In genomic region chr11:73140213-73141030, GRCh38 we compare ENCODE assay signal across 8 cellular contexts. TPM values are rescaled to one million over a fixed set of nuclear protein-coding genes. Genes with fewer than 3 reads are reported as not detected.
DNase-seq lines count a peak whose midpoint lies in the region; ATAC-seq and TF ChIP-seq lines count a peak whose summit lies in the region.

No MANE protein-coding gene starts in this region.

- no peaks in the 10 kb centered on the region for H3K27me3 ChIP-seq in right atrium auricular region
- no peaks in the 10 kb centered on the region for H3K27me3 ChIP-seq in prostate gland (replicated peaks; ENCODE audit: insufficient read depth)

- H3K36me3 Mint-ChIP-seq in activated naive CD4-positive, alpha-beta T cell treated with anti-CD3 and anti-CD28 coated beads, Interleukin-2, amount 50 U/mL, for 72 hours: peaks cover 5 to 21% of the 10 kb centered on the region in 2 donors

- H3K4me3 ChIP-seq in right atrium auricular region (peak overlapping the region; percentile 91 to 95), prostate gland (peak overlapping the region; percentile 93 to 94)

- H3K9me3 ChIP-seq in right atrium auricular region (no peaks in the 10 kb centered on the region), prostate gland (no peaks in the 10 kb centered on the region)

- intact Hi-C loops in prostate gland (cut with DNase I): loop anchor here (10.0 kb wide), 1 partner anchor 306 kb away; no protein-coding TSS in a partner anchor

- no peak for TF ChIP-seq POLR2A in prostate gland (IDR thresholded peaks at IDR 0.05)

- no peak for ATAC-seq in activated naive CD4-positive, alpha-beta T cell treated with anti-CD3 and anti-CD28 coated beads, Interleukin-2, amount 50 U/mL, for 72 hours
- ATAC-seq in HG02759 (IDR thresholded peaks at IDR 0.05; ENCODE audit: unreplicated experiment) (no peak), esophagus mucosa (no peak)

- DNase-seq in DMS 273 (lab: John Stamatoyannopoulos, UW; ENCODE audit: unreplicated experiment) (peak; percentile 41), DMS 273 treated with DMSO at 0.1 percent for 48 hours (lab: John Stamatoyannopoulos, UW) (no peak), NAMALWA (ENCODE audit: low spot score) (peak; percentile 55), right atrium auricular region (ENCODE audit: low spot score) (no peak), prostate gland (ENCODE audit: low spot score) (no peak)
- no peak for DNase-seq in activated naive CD4-positive, alpha-beta T cell treated with anti-CD3 and anti-CD28 coated beads, Interleukin-2, amount 50 U/mL, for 72 hours (ENCODE audit: low spot score in 2 of 2)

- no peak for TF ChIP-seq CTCF in right atrium auricular region (IDR thresholded peaks at IDR 0.05)
- TF ChIP-seq CTCF in prostate gland (IDR thresholded peaks at IDR 0.05): no peak

- H3K27ac ChIP-seq in right atrium auricular region: peak overlapping the region; percentile 96 to 98
- peak overlapping the region; percentile 95 to 96 for H3K27ac ChIP-seq in prostate gland

- peaks cover 0 to 56% of the 10 kb centered on the region in 2 donors for H3K4me1 ChIP-seq in right atrium auricular region
- H3K4me1 ChIP-seq in prostate gland (replicated peaks): peaks cover 4% of the 10 kb centered on the region

- WGBS in prostate gland: 13% methylated on average over 26 of the region's 26 CpGs

- no peaks in the 10 kb centered on the region for H3K9me3 Mint-ChIP-seq in activated naive CD4-positive, alpha-beta T cell treated with anti-CD3 and anti-CD28 coated beads, Interleukin-2, amount 50 U/mL, for 72 hours

- peak overlapping the region; percentile 85 to 94 for H3K27ac Mint-ChIP-seq in activated naive CD4-positive, alpha-beta T cell treated with anti-CD3 and anti-CD28 coated beads, Interleukin-2, amount 50 U/mL, for 72 hours

- H3K36me3 ChIP-seq in right atrium auricular region (peaks cover 15% of the 10 kb centered on the region), prostate gland (no peaks in the 10 kb centered on the region)

RNA-seq across cellular contexts. Expression of gene FCHSD2, which starts 1.7 kb away (rescaled TPM):
- total RNA-seq in activated naive CD4-positive, alpha-beta T cell treated with anti-CD3 and anti-CD28 coated beads, Interleukin-2, amount 50 U/mL, for 72 hours: 10 to 100 TPM; 10.3 to 32.4 TPM
- 10 to 100 TPM; 23.9 to 24.0 TPM for total RNA-seq in right atrium auricular region
- 10 to 100 TPM in 1 of 2 donors, 1 to 10 TPM in 1; 9.9 to 45.3 TPM for total RNA-seq in prostate gland
- total RNA-seq in esophagus mucosa: 7.3 TPM

Comparison
In these comparisons a context has a peak if more than half of its experiments do, and no peak if none do; other contexts are left out.
1. DNase-seq: peak in DMS 273 (single experiment) and NAMALWA (single experiment); none in DMS 273 treated with DMSO at 0.1 percent for 48 hours (single experiment), activated naive CD4-positive, alpha-beta T cell treated with anti-CD3 and anti-CD28 coated beads, Interleukin-2, amount 50 U/mL, for 72 hours (0 of 2), right atrium auricular region (single experiment) and prostate gland (single experiment).